Comparison of ENCODE assay signal across 22 cellular contexts in the genomic region with DNA sequence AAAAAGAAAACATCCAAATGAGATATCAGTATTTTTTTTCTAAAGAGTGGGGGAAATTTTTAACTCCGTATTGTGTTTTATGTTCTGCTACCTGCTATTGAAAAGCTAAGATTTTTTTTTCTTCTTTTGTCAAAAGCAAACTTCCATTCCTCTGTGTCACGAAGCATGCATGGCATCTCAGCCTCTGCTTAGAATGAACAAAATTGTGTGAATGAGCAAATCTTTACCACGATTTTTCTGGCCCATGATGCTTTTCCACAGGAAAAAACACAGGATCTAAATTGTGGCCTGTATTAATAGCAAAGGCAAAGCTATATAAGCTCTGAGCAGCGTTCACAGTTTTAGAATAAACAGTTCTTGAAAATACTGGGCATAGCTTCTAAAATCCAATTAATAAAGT.
A peak's percentile ranks its signal among the peaks of the same experiment; 100 is the strongest.
DNase-seq lines count a peak whose midpoint lies in the region; ATAC-seq, FAIRE-seq and TF ChIP-seq lines count a peak whose summit lies in the region.
"Had no signal": no experiment of that assay in that cellular context is flagged by ENCODE, and none has a peak within 500 bp of the region (broad histone marks: within the 10 kb centered on the region; RNA-seq: fewer than 3 reads in every experiment).

No MANE protein-coding gene starts in this region.

- TF ChIP-seq RAD21 in H1 (IDR thresholded peaks at IDR 0.05 in 1 of 2, conservative IDR thresholded peaks at IDR 0.05 in 1 of 2; ENCODE audit: low read depth in 2 of 2, low read length in 2 of 2), result no peak

- no peaks in the 10 kb centered on the region for H3K27me3 Mint-ChIP-seq in activated CD8-positive, alpha-beta T cell treated with anti-CD3 and anti-CD28 coated beads, Interleukin-2, amount 10 ng/mL, durations not matched to agents 7 days and 5 days (ENCODE audit: low read depth)
- H3K27me3 Mint-ChIP-seq: activated CD4-positive, alpha-beta T cell treated with anti-CD3 and anti-CD28 coated beads, Interleukin-2, amount 10 ng/mL, durations not matched to agents 7 days and 5 days; central memory CD8-positive, alpha-beta T cell; memory B cell had no signal

- H3K27me3 ChIP-seq in H1 (replicated peaks in 1 of 4; ENCODE audit: control insufficient read depth in 3 of 4, extremely low read depth in 1 of 4, insufficient read depth in 3 of 4, low read length in 3 of 4), result no peaks in the 10 kb centered on the region
- no peaks in the 10 kb centered on the region for H3K27me3 ChIP-seq in mesendoderm (ENCODE audit: insufficient read depth, low read length, poor library complexity)

- H3K4me1 Mint-ChIP-seq in activated CD8-positive, alpha-beta T cell treated with anti-CD3 and anti-CD28 coated beads, Interleukin-2, amount 10 ng/mL, durations not matched to agents 7 days and 5 days (ENCODE audit: low read depth), result no peaks in the 10 kb centered on the region
- H3K4me1 Mint-ChIP-seq: activated CD4-positive, alpha-beta T cell treated with anti-CD3 and anti-CD28 coated beads, Interleukin-2, amount 10 ng/mL, durations not matched to agents 7 days and 5 days; activated naive CD4-positive, alpha-beta T cell treated with anti-CD3 and anti-CD28 coated beads, Interleukin-2, amount 50 U/mL, for 24 hours; central memory CD8-positive, alpha-beta T cell; endodermal cell; IgD-negative memory B cell; memory B cell had no signal

- H3K9me3 ChIP-seq in H1 (ENCODE audit: insufficient read depth in 2 of 2, low read depth in 1 of 2, low read length in 1 of 2), result no peaks in the 10 kb centered on the region
- no peaks in the 10 kb centered on the region for H3K9me3 ChIP-seq in kidney (ENCODE audit: control insufficient read depth in 1 of 2, low read length in 2 of 2)

- H4K91ac ChIP-seq in H1 (replicated peaks; ENCODE audit: insufficient read length, low read length), result no peak overlapping the region

- H3K9me3 Mint-ChIP-seq in activated CD8-positive, alpha-beta T cell treated with anti-CD3 and anti-CD28 coated beads, Interleukin-2, amount 10 ng/mL, durations not matched to agents 7 days and 5 days (ENCODE audit: insufficient read depth), result peaks cover 6% of the 10 kb centered on the region
- H3K9me3 Mint-ChIP-seq: activated naive CD4-positive, alpha-beta T cell treated with anti-CD3 and anti-CD28 coated beads, Interleukin-2, amount 50 U/mL, for 24 hours; central memory CD8-positive, alpha-beta T cell; endodermal cell; memory B cell had no signal

- no peaks in the 10 kb centered on the region for H3K79me2 ChIP-seq in H1 (ENCODE audit: control insufficient read depth in 1 of 2, insufficient read depth in 2 of 2, low read length in 2 of 2)
- H3K79me2 ChIP-seq in mesendoderm (ENCODE audit: control insufficient read depth, insufficient read depth, low read length), result no peaks in the 10 kb centered on the region

- H4K5ac ChIP-seq in H1 (ENCODE audit: insufficient read length, low read depth, low read length), result no peak overlapping the region
- H4K5ac ChIP-seq in mesendoderm (ENCODE audit: low read length), result no peak overlapping the region

- H3K36me3 Mint-ChIP-seq in activated CD8-positive, alpha-beta T cell treated with anti-CD3 and anti-CD28 coated beads, Interleukin-2, amount 10 ng/mL, durations not matched to agents 7 days and 5 days (ENCODE audit: low read depth), result no peaks in the 10 kb centered on the region
- H3K36me3 Mint-ChIP-seq: activated naive CD4-positive, alpha-beta T cell treated with anti-CD3 and anti-CD28 coated beads, Interleukin-2, amount 50 U/mL, for 24 hours; IgD-negative memory B cell; memory B cell had no signal

- no peak for TF ChIP-seq EP300 in H1 (IDR thresholded peaks at IDR 0.05; ENCODE audit: borderline replicate concordance in 1 of 2, low read depth in 2 of 2, low read length in 2 of 2)

- no peak overlapping the region for H3K9ac ChIP-seq in H1 (replicated peaks in 1 of 4; ENCODE audit: extremely low read depth in 1 of 4, low read depth in 3 of 4, low read length in 3 of 4)
- H3K9ac ChIP-seq in mesendoderm (ENCODE audit: low read length), result no peak overlapping the region
- no peak overlapping the region for H3K9ac ChIP-seq in kidney (ENCODE audit: low read length in 2 of 2)

- H3K4me2 ChIP-seq in H1 (ENCODE audit: insufficient read depth in 1 of 2, low read depth in 2 of 2, low read length in 2 of 2) (no peak overlapping the region), mesendoderm (ENCODE audit: low read length) (no peak overlapping the region)
- H3K4me2 ChIP-seq: PC-9 had no signal

- WGBS in H1 (ENCODE audit: extremely low coverage in 1 of 2, insufficient coverage in 1 of 2, insufficient read length in 1 of 2, insufficient replicate concordance in 2 of 2, low coverage in 1 of 2, low lambda C conversion rate in 2 of 2, missing lambda C conversion rate in 1 of 2), 2 experiments, result 67% methylated on average over 4 of the region's 4 CpGs; no CpG with 5 or more reads in 1 of the 2 experiments
- no CpG with 5 or more reads among the region's 4 CpGs for WGBS in mesendoderm (ENCODE audit: extremely low coverage, insufficient coverage, low lambda C conversion rate)

- no peak overlapping the region for H2AK5ac ChIP-seq in H1 (ENCODE audit: low read depth, low read length)
- no peak overlapping the region for H2AK5ac ChIP-seq in mesendoderm (ENCODE audit: low read length)

- H3K23me2 ChIP-seq in H1 (ENCODE audit: low read depth, low read length), result no peaks in the 10 kb centered on the region

- H4K8ac ChIP-seq in H1 (ENCODE audit: extremely low read depth, insufficient read depth, low read length), result no peak overlapping the region
- H4K8ac ChIP-seq in mesendoderm (ENCODE audit: low read depth, low read length), result no peak overlapping the region

- H2BK12ac ChIP-seq in H1 (ENCODE audit: low read depth, low read length), result no peak overlapping the region

- no peaks in the 10 kb centered on the region for H4K20me1 ChIP-seq in H1 (replicated peaks in 1 of 2; ENCODE audit: control insufficient read depth in 1 of 2, insufficient read depth in 2 of 2, low read length in 2 of 2)

- no peak overlapping the region for H3K4ac ChIP-seq in H1 (replicated peaks; ENCODE audit: insufficient read length, low read depth, low read length)
- H3K4ac ChIP-seq in mesendoderm (ENCODE audit: low read depth, low read length), result no peak overlapping the region

- H2AFZ ChIP-seq in H1 (ENCODE audit: low read length), result peak overlapping the region; percentile 67; the same call in 1 of the 2 replicates
- H2AFZ ChIP-seq: PC-9 had no signal

- CTCF ChIA-PET in H1 (lab: Charles Lee; ENCODE audit: partially characterized antibody), result interaction anchor here (0.9 kb wide), 1 partner anchor 11 kb away, joined by 3 read pairs; no protein-coding TSS in a partner anchor
- CTCF ChIA-PET in activated CD8-positive, alpha-beta T cell treated with anti-CD3 and anti-CD28 coated beads, Interleukin-2, amount 10 ng/mL, durations not matched to agents 7 days and 5 days (lab: Charles Lee), result no interaction called here

- TF ChIP-seq CTCF in H1 (IDR thresholded peaks at IDR 0.05; ENCODE audit: control extremely low read depth in 1 of 3, insufficient read depth in 1 of 3, low read depth in 1 of 3, low read length in 3 of 3) (no peak), kidney (IDR thresholded peaks at IDR 0.05; ENCODE audit: borderline replicate concordance, extremely low read depth, insufficient read depth) (no peak)

- H3K23ac ChIP-seq in H1 (ENCODE audit: insufficient read length) (no peak overlapping the region), mesendoderm (ENCODE audit: low read length) (no peak overlapping the region)

- H2BK120ac ChIP-seq in H1 (replicated peaks; ENCODE audit: low read depth, low read length), result no peak overlapping the region
- no peak overlapping the region for H2BK120ac ChIP-seq in mesendoderm (ENCODE audit: low read depth, low read length)

- no peak overlapping the region for H2BK15ac ChIP-seq in H1 (ENCODE audit: low read length)
- H2BK15ac ChIP-seq in mesendoderm (replicated peaks; ENCODE audit: low read depth), result no peak overlapping the region

- H2BK5ac ChIP-seq in H1 (ENCODE audit: low read depth, low read length) (no peak overlapping the region), mesendoderm (ENCODE audit: low read length) (no peak overlapping the region)

- H3K4me3 Mint-ChIP-seq in activated CD8-positive, alpha-beta T cell treated with anti-CD3 and anti-CD28 coated beads, Interleukin-2, amount 10 ng/mL, durations not matched to agents 7 days and 5 days, result no peak overlapping the region
- H3K4me3 Mint-ChIP-seq: activated CD4-positive, alpha-beta T cell treated with anti-CD3 and anti-CD28 coated beads, Interleukin-2, amount 10 ng/mL, durations not matched to agents 7 days and 5 days; activated naive CD4-positive, alpha-beta T cell treated with anti-CD3 and anti-CD28 coated beads, Interleukin-2, amount 50 U/mL, for 24 hours; central memory CD8-positive, alpha-beta T cell; endodermal cell; IgD-negative memory B cell; memory B cell had no signal

- FAIRE-seq in H1 (lab: Jason Lieb, UNC) (peak; percentile 28), kidney (lab: Jason Lieb, UNC) (no peak)

- H3K36me3 ChIP-seq in H1 (ENCODE audit: control insufficient read depth in 2 of 4, insufficient read depth in 4 of 4, low read length in 3 of 4) (no peaks in the 10 kb centered on the region), mesendoderm (ENCODE audit: control insufficient read depth, insufficient read depth, low read length) (no peaks in the 10 kb centered on the region), kidney (ENCODE audit: control insufficient read depth in 1 of 2, insufficient read depth in 2 of 2, low read length in 2 of 2) (no peaks in the 10 kb centered on the region)

- H3K27ac ChIP-seq in H1 (ENCODE audit: low read depth, low read length), result no peak overlapping the region
- no peak overlapping the region for H3K27ac ChIP-seq in mesendoderm (ENCODE audit: low read depth, low read length)
- no peak overlapping the region for H3K27ac ChIP-seq in kidney (ENCODE audit: low read depth in 2 of 2, low read length in 2 of 2)
- H3K27ac ChIP-seq: PC-9, SK-N-MC had no signal

- DNase-seq in Daoy (ENCODE audit: low read depth) (peak; percentile 37), NCI-H82 treated with DMSO at 0.1 percent for 48 hours (lab: John Stamatoyannopoulos, UW; ENCODE audit: unreplicated experiment) (peak; percentile 36), H1 (ENCODE audit: low read depth in 1 of 2, low spot score in 2 of 2) (no peak), mesendoderm (peak; percentile 24), kidney (no peak), T-helper 2 cell (no peak)
- DNase-seq in activated CD8-positive, alpha-beta T cell treated with anti-CD3 and anti-CD28 coated beads, Interleukin-2, amount 10 ng/mL, durations not matched to agents 7 days and 5 days, result no peak
- DNase-seq: activated CD4-positive, alpha-beta T cell treated with anti-CD3 and anti-CD28 coated beads, Interleukin-2, amount 10 ng/mL, durations not matched to agents 7 days and 5 days; activated T-cell treated with anti-CD3 and anti-CD28 coated beads for 4 hours; AML-193; endodermal cell; NCI-H2081; PC-9; stimulated activated CD4-positive, alpha-beta T cell treated with anti-CD3 and anti-CD28 coated beads, Interleukin-2, amount 100 ng/mL, for 24 hours; substantia nigra had no signal

- H3K14ac ChIP-seq in H1 (ENCODE audit: insufficient read length), result no peak overlapping the region

- H3K79me1 ChIP-seq in H1 (ENCODE audit: low read depth, low read length), result no peaks in the 10 kb centered on the region
- no peaks in the 10 kb centered on the region for H3K79me1 ChIP-seq in mesendoderm (ENCODE audit: low read length)

- H3K4me3 ChIP-seq in H1 (ENCODE audit: extremely low read depth in 1 of 4, insufficient read depth in 2 of 4, low read depth in 3 of 4, low read length in 4 of 4) (no peak overlapping the region), mesendoderm (ENCODE audit: low read length) (no peak overlapping the region), kidney (ENCODE audit: low read length in 2 of 2) (no peak overlapping the region)
- H3K4me3 ChIP-seq: PC-9, SK-N-MC had no signal

- POLR2A ChIA-PET in H1 (lab: Charles Lee; ENCODE audit: partially characterized antibody), result no interaction called here
- POLR2A ChIA-PET in activated CD8-positive, alpha-beta T cell treated with anti-CD3 and anti-CD28 coated beads, Interleukin-2, amount 10 ng/mL, durations not matched to agents 7 days and 5 days (lab: Charles Lee), result no interaction called here

- H3K27ac Mint-ChIP-seq in activated CD8-positive, alpha-beta T cell treated with anti-CD3 and anti-CD28 coated beads, Interleukin-2, amount 10 ng/mL, durations not matched to agents 7 days and 5 days, result no peak overlapping the region
- H3K27ac Mint-ChIP-seq: activated CD4-positive, alpha-beta T cell treated with anti-CD3 and anti-CD28 coated beads, Interleukin-2, amount 10 ng/mL, durations not matched to agents 7 days and 5 days; activated naive CD4-positive, alpha-beta T cell treated with anti-CD3 and anti-CD28 coated beads, Interleukin-2, amount 50 U/mL, for 24 hours; endodermal cell; IgD-negative memory B cell; memory B cell had no signal

- H3K4me1 ChIP-seq in H1 (replicated peaks in 1 of 4; ENCODE audit: control insufficient read depth in 3 of 4, insufficient read depth in 4 of 4, low read length in 3 of 4), result peaks cover 0 to 4% (median 0%) of the 10 kb centered on the region in 4 experiments; a peak in 3 of 7 replicates
- no peaks in the 10 kb centered on the region for H3K4me1 ChIP-seq in mesendoderm (ENCODE audit: control insufficient read depth, low read depth, low read length)
- H3K4me1 ChIP-seq in kidney (ENCODE audit: control insufficient read depth in 1 of 2, insufficient read depth in 1 of 2, low read depth in 1 of 2, low read length in 2 of 2), result no peaks in the 10 kb centered on the region

- H3K56ac ChIP-seq in H1 (replicated peaks; ENCODE audit: insufficient read length, low read depth, low read length) (no peak overlapping the region), mesendoderm (ENCODE audit: low read length) (no peak overlapping the region)

- intact Hi-C loops in kidney (cut with DNase I), result no loop called here

- no peak for TF ChIP-seq POLR2A in H1 (IDR thresholded peaks at IDR 0.05; ENCODE audit: control extremely low read depth in 1 of 2, low read depth in 2 of 2, low read length in 2 of 2)

- H3K18ac ChIP-seq in H1 (ENCODE audit: extremely low read depth, low read length) (no peak overlapping the region), mesendoderm (ENCODE audit: low read length) (no peak overlapping the region)

- no peak for ATAC-seq in GM18858 (IDR thresholded peaks at IDR 0.05; ENCODE audit: unreplicated experiment)
- ATAC-seq in activated CD8-positive, alpha-beta T cell treated with anti-CD3 and anti-CD28 coated beads, Interleukin-2, amount 10 ng/mL, durations not matched to agents 7 days and 5 days, result no peak
- ATAC-seq: sciatic nerve had no signal

- no peak overlapping the region for H2BK20ac ChIP-seq in H1 (ENCODE audit: low read length)

Comparison
In these comparisons a context has a peak if more than half of its experiments do, and no peak if none do; other contexts are left out.
1. DNase-seq: peak in Daoy (single experiment), NCI-H82 treated with DMSO at 0.1 percent for 48 hours (single experiment) and mesendoderm (single experiment); none in H1 (0 of 2), kidney (single experiment), T-helper 2 cell (0 of 5) and activated CD8-positive, alpha-beta T cell treated with anti-CD3 and anti-CD28 coated beads, Interleukin-2, amount 10 ng/mL, durations not matched to agents 7 days and 5 days (single experiment).